Comparison of ENCODE assay signal across 12 cellular contexts in genomic region chr11:6657346-6657745, GRCh38. TPM values are rescaled to one million over a fixed set of nuclear protein-coding genes. Genes with fewer than 3 reads are reported as not detected.
DNase-seq lines count a peak whose midpoint lies in the region; ATAC-seq and TF ChIP-seq lines count a peak whose summit lies in the region.
"Had no signal": no experiment of that assay in that cellular context is flagged by ENCODE, and none has a peak within 500 bp of the region (broad histone marks: within the 10 kb centered on the region; RNA-seq: fewer than 3 reads in every experiment).

No MANE protein-coding gene starts in this region.

- H3K27me3 Mint-ChIP-seq in activated naive CD8-positive, alpha-beta T cell, result no peaks in the 10 kb centered on the region
- H3K27me3 Mint-ChIP-seq in activated naive CD8-positive, alpha-beta T cell treated with anti-CD3 and anti-CD28 coated beads, Interleukin-2, amount 50 U/mL, for 24 hours, result peaks cover 11% of the 10 kb centered on the region
- peaks cover 6% of the 10 kb centered on the region for H3K27me3 Mint-ChIP-seq in glutamatergic neuron (ENCODE audit: unreplicated experiment)

- no peak for DNase-seq in activated naive CD8-positive, alpha-beta T cell treated with anti-CD3 and anti-CD28 coated beads, Interleukin-2, amount 50 U/mL, for 24 hours
- DNase-seq in glutamatergic neuron (no peak), epidermal melanocyte (ENCODE audit: insufficient read length, low spot score) (no peak)
- DNase-seq in activated effector memory CD4-positive, alpha-beta T cell treated with anti-CD3 and anti-CD28 coated beads, Interleukin-2, amount 50 U/mL, for 16 hours, result no peak
- DNase-seq: ACHN; activated CD4-positive, alpha-beta T cell treated with anti-CD3 and anti-CD28 coated beads, Interleukin-2, amount 50 U/mL, for 1 hour; activated gamma-delta T cell; effector CD8-positive, alpha-beta T cell; NCI-H2029; stimulated activated CD4-positive, alpha-beta T cell treated with anti-CD3 and anti-CD28 coated beads, Interleukin-15, amount 100 ng/mL, for 24 hours had no signal

- TF ChIP-seq CTCF in glutamatergic neuron (IDR thresholded peaks at IDR 0.05; ENCODE audit: partially characterized antibody, unreplicated experiment), result no peak

- peak overlapping the region; percentile 66 for H3K4me3 Mint-ChIP-seq in activated naive CD8-positive, alpha-beta T cell
- H3K4me3 Mint-ChIP-seq in activated naive CD8-positive, alpha-beta T cell treated with anti-CD3 and anti-CD28 coated beads, Interleukin-2, amount 50 U/mL, for 24 hours, result no peak overlapping the region
- peak overlapping the region; percentile 61 for H3K4me3 Mint-ChIP-seq in glutamatergic neuron (ENCODE audit: unreplicated experiment)

- no peaks in the 10 kb centered on the region for H3K36me3 Mint-ChIP-seq in activated naive CD8-positive, alpha-beta T cell
- no peaks in the 10 kb centered on the region for H3K36me3 Mint-ChIP-seq in activated naive CD8-positive, alpha-beta T cell treated with anti-CD3 and anti-CD28 coated beads, Interleukin-2, amount 50 U/mL, for 24 hours (ENCODE audit: low read depth)
- no peaks in the 10 kb centered on the region for H3K36me3 Mint-ChIP-seq in glutamatergic neuron (ENCODE audit: unreplicated experiment)

- H3K9me3 Mint-ChIP-seq in activated naive CD8-positive, alpha-beta T cell (ENCODE audit: low read depth), result no peaks in the 10 kb centered on the region
- H3K9me3 Mint-ChIP-seq in activated naive CD8-positive, alpha-beta T cell treated with anti-CD3 and anti-CD28 coated beads, Interleukin-2, amount 50 U/mL, for 24 hours, result no peaks in the 10 kb centered on the region
- H3K9me3 Mint-ChIP-seq in glutamatergic neuron (ENCODE audit: unreplicated experiment), result peaks cover 3% of the 10 kb centered on the region

- no peak for ATAC-seq in activated naive CD8-positive, alpha-beta T cell treated with anti-CD3 and anti-CD28 coated beads, Interleukin-2, amount 50 U/mL, for 24 hours
- ATAC-seq in HG02763 (IDR thresholded peaks at IDR 0.05; ENCODE audit: unreplicated experiment), result no peak

- peaks cover 2% of the 10 kb centered on the region for H3K4me1 Mint-ChIP-seq in activated naive CD8-positive, alpha-beta T cell (ENCODE audit: low read depth)
- H3K4me1 Mint-ChIP-seq in activated naive CD8-positive, alpha-beta T cell treated with anti-CD3 and anti-CD28 coated beads, Interleukin-2, amount 50 U/mL, for 24 hours, result peaks cover 4% of the 10 kb centered on the region
- H3K4me1 Mint-ChIP-seq in glutamatergic neuron (ENCODE audit: low read depth, unreplicated experiment), result peaks cover 4% of the 10 kb centered on the region

- H3K27ac Mint-ChIP-seq in activated naive CD8-positive, alpha-beta T cell, result no peak overlapping the region
- H3K27ac Mint-ChIP-seq in activated naive CD8-positive, alpha-beta T cell treated with anti-CD3 and anti-CD28 coated beads, Interleukin-2, amount 50 U/mL, for 24 hours, result no peak overlapping the region
- no peak overlapping the region for H3K27ac Mint-ChIP-seq in glutamatergic neuron (ENCODE audit: unreplicated experiment)

RNA-seq across cellular contexts. Expression of gene DCHS1, which starts 1.7 kb away (rescaled TPM):
- total RNA-seq in glutamatergic neuron (ENCODE audit: unreplicated experiment), result 91.5 TPM

RNA-seq across cellular contexts. Expression of gene MRPL17, which starts 25.8 kb away (rescaled TPM):
- total RNA-seq in glutamatergic neuron (ENCODE audit: unreplicated experiment), result 23.3 TPM

RNA-seq across cellular contexts. Expression of gene TPP1, which starts 38.1 kb away (rescaled TPM):
- 37.7 TPM for total RNA-seq in glutamatergic neuron (ENCODE audit: unreplicated experiment)

RNA-seq across cellular contexts. Expression of gene TAF10, which starts 45.3 kb away (rescaled TPM):
- 124 TPM for total RNA-seq in glutamatergic neuron (ENCODE audit: unreplicated experiment)

RNA-seq across cellular contexts. Expression of gene ILK, which starts 53.8 kb away (rescaled TPM):
- total RNA-seq in glutamatergic neuron (ENCODE audit: unreplicated experiment), result 168 TPM
